In genomic region chr1:82598816-82599215, GRCh38 we compare ENCODE assay signal across 22 cellular contexts.
"Had no signal": no experiment of that assay in that cellular context is flagged by ENCODE, and none has a peak within 500 bp of the region (broad histone marks: within the 10 kb centered on the region; RNA-seq: fewer than 3 reads in every experiment).

No MANE protein-coding gene starts in this region.

- H3K27ac ChIP-seq: coronary artery, epithelial cell of prostate, gastroesophageal sphincter, left ventricle myocardium inferior, pancreas, psoas muscle, right atrium auricular region, spleen, upper lobe of left lung had no signal

- H3K9me3 ChIP-seq: gastroesophageal sphincter, left ventricle myocardium inferior, pancreas, psoas muscle, right atrium auricular region, spleen, upper lobe of left lung had no signal

- H3K36me3 ChIP-seq: gastroesophageal sphincter, left ventricle myocardium inferior, pancreas, right atrium auricular region, spleen, upper lobe of left lung had no signal

- H3K4me1 ChIP-seq: gastroesophageal sphincter, pancreas, psoas muscle, right atrium auricular region had no signal

- H3K27me3 ChIP-seq: gastroesophageal sphincter, pancreas, right atrium auricular region, spleen, upper lobe of left lung had no signal

- DNase-seq: activated CD4-positive, alpha-beta memory T cell treated with anti-CD3 and anti-CD28 coated beads, Interleukin-2, amount 10 ng/mL, durations not matched to agents 7 days and 5 days; activated CD4-positive, alpha-beta T cell treated with anti-CD3 and anti-CD28 coated beads, Interleukin-2, amount 10 ng/mL, durations not matched to agents 24 days and 14 days; activated effector memory CD4-positive, alpha-beta T cell treated with Interleukin-2 at 50 U/mL for 16 hours; activated naive CD4-positive, alpha-beta T cell treated with anti-CD3 and anti-CD28 coated beads for 36 hours; activated naive CD8-positive, alpha-beta T cell treated with anti-CD3 and anti-CD28 coated beads, Interleukin-2, amount 10 ng/mL, durations not matched to agents 7 days and 5 days; activated T-cell treated with anti-CD3 and anti-CD28 coated beads, Interleukin-2, amount 50 U/mL, for 72 hours; amniotic stem cell; immature natural killer cell; left ventricle myocardium inferior; mammary epithelial cell; nephron progenitor cell; pancreas; psoas muscle; spleen; stimulated activated CD4-positive, alpha-beta T cell treated with anti-CD3 and anti-CD28 coated beads, Interleukin-4, amount 100 ng/mL, for 4 hours; stimulated activated naive CD8-positive, alpha-beta T cell treated with anti-CD3 and anti-CD28 coated beads, Interleukin-15, Interleukin-2, amounts not matched to agents 100 U/mL and 50 U/mL, for 24 hours; T-helper 17 cell; upper lobe of left lung had no signal

- H3K4me3 ChIP-seq: coronary artery, gastroesophageal sphincter, left ventricle myocardium inferior, pancreas, psoas muscle, right atrium auricular region, spleen, upper lobe of left lung had no signal

- ATAC-seq: activated T-cell treated with anti-CD3 and anti-CD28 coated beads, Interleukin-2, amount 50 U/mL, for 72 hours; gastroesophageal sphincter; pancreas; psoas muscle; stimulated activated naive CD8-positive, alpha-beta T cell treated with anti-CD3 and anti-CD28 coated beads, Interleukin-15, Interleukin-2, amounts not matched to agents 100 U/mL and 50 U/mL, for 24 hours; T-helper 17 cell had no signal
